1 cellular context compared by ENCODE assay signal in genomic region chr6:5115168-5115567, GRCh38.
A peak's percentile ranks its signal among the peaks of the same experiment; 100 is the strongest.
TF ChIP-seq lines count a peak whose summit lies in the region.

No MANE protein-coding gene starts in this region.

TF ChIP-seq in HepG2, 621 proteins besides CTCF, POLR2A, EP300 and RAD21 (continued from another document and continues in another):
- no peak for TF ChIP-seq ZNF407 (CRISPR knock-in tag; IDR thresholded peaks at IDR 0.05; ENCODE audit: not compliant biosample characterization)
- TF ChIP-seq SOX6 (IDR thresholded peaks at IDR 0.05), result no peak
- peak; percentile 63 for TF ChIP-seq SOX6 (CRISPR knock-in tag; IDR thresholded peaks at IDR 0.05)
- 0 out of 2 replicates have a peak, but pooled peaks have one; percentile 37 for TF ChIP-seq IRF9 (CRISPR knock-in tag; IDR thresholded peaks at IDR 0.05; ENCODE audit: borderline replicate concordance)
- no peak for TF ChIP-seq ZNF816 (CRISPR knock-in tag; IDR thresholded peaks at IDR 0.05; ENCODE audit: borderline replicate concordance)
- peak; percentile 47; the same call in 2 of the 3 replicates for TF ChIP-seq MXI1 (IDR thresholded peaks at IDR 0.05; ENCODE audit: borderline replicate concordance, low read depth, low read length)
- TF ChIP-seq SOX13 (IDR thresholded peaks at IDR 0.05), result 0 out of 2 replicates have a peak, but pooled peaks have one; percentile 36
- TF ChIP-seq SOX13 (CRISPR knock-in tag; conservative IDR thresholded peaks at IDR 0.05 in 1 of 2, IDR thresholded peaks at IDR 0.05 in 1 of 2), result peak in 1 of 2 experiments; percentile 54; a peak in 2 of 4 replicates
- TF ChIP-seq ZSCAN5A (CRISPR knock-in tag; IDR thresholded peaks at IDR 0.05; ENCODE audit: borderline replicate concordance), result no peak
- TF ChIP-seq IKZF5 (CRISPR knock-in tag; IDR thresholded peaks at IDR 0.05), result peak; percentile 37; the same call in 1 of the 2 replicates
- peak; percentile 64 for TF ChIP-seq TEAD3 (CRISPR knock-in tag; optimal IDR thresholded peaks at IDR 0.05; ENCODE audit: borderline replicate concordance)
- TF ChIP-seq MAFF (IDR thresholded peaks at IDR 0.05; ENCODE audit: low read depth, low read length), result no peak
- TF ChIP-seq ZNF567 (CRISPR knock-in tag; IDR thresholded peaks at IDR 0.05; ENCODE audit: borderline replicate concordance), result no peak
- TF ChIP-seq THRA (CRISPR knock-in tag; IDR thresholded peaks at IDR 0.05; ENCODE audit: borderline replicate concordance), result peak; percentile 56; the same call in 1 of the 2 replicates
- no peak for TF ChIP-seq ZFP1 (CRISPR knock-in tag; IDR thresholded peaks at IDR 0.05)
- TF ChIP-seq NR2F6 (IDR thresholded peaks at IDR 0.05), result no peak
- TF ChIP-seq NR2F6 (CRISPR knock-in tag; IDR thresholded peaks at IDR 0.05), result 0 out of 2 replicates have a peak, but pooled peaks have one; percentile 36
- TF ChIP-seq TAF15 (IDR thresholded peaks at IDR 0.05; ENCODE audit: low read depth, low read length, poor library complexity, severe bottlenecking), result no peak
- TF ChIP-seq ARID5B (CRISPR knock-in tag; IDR thresholded peaks at IDR 0.05), result peak; percentile 77; the same call in 1 of the 2 replicates
- no peak for TF ChIP-seq NR0B2 (CRISPR knock-in tag; IDR thresholded peaks at IDR 0.05)
- peak; percentile 48; the same call in 1 of the 2 replicates for TF ChIP-seq ZFP91 (CRISPR knock-in tag; IDR thresholded peaks at IDR 0.05; ENCODE audit: borderline replicate concordance)
- no peak for TF ChIP-seq HNRNPLL (IDR thresholded peaks at IDR 0.05; ENCODE audit: low read depth, low read length, poor library complexity, severe bottlenecking)
- peak; percentile 78 for TF ChIP-seq STAG1 (CRISPR knock-in tag; IDR thresholded peaks at IDR 0.05)
- no peak for TF ChIP-seq MXD4 (CRISPR knock-in tag; IDR thresholded peaks at IDR 0.05)
- peak; percentile 90 for TF ChIP-seq XRCC5 (optimal IDR thresholded peaks at IDR 0.05; ENCODE audit: low read length)
- TF ChIP-seq FUBP1 (CRISPR knock-in tag; IDR thresholded peaks at IDR 0.05; ENCODE audit: borderline replicate concordance), result no peak
- peak; percentile 57 for TF ChIP-seq ZGPAT (CRISPR knock-in tag; IDR thresholded peaks at IDR 0.05)
- TF ChIP-seq ISL2 (CRISPR knock-in tag; IDR thresholded peaks at IDR 0.05), result peak; percentile 74
- peak; percentile 37; the same call in 1 of the 2 replicates for TF ChIP-seq TCF7L2 (IDR thresholded peaks at IDR 0.05; ENCODE audit: low read depth, low read length)
- TF ChIP-seq ZFP36L2 (CRISPR knock-in tag; IDR thresholded peaks at IDR 0.05), result no peak
- no peak for TF ChIP-seq SRSF1 (optimal IDR thresholded peaks at IDR 0.05; ENCODE audit: low read depth, low read length)
